In genomic region chr1:154607748-154608521, GRCh38 we compare ENCODE assay signal across 1 cellular context.
A peak's percentile ranks its signal among the peaks of the same experiment; 100 is the strongest.
TF ChIP-seq lines count a peak whose summit lies in the region.

ADAR (minus strand) TSS chr1:154608186; CDS start chr1:154608006, 180 bp downstream.

TF ChIP-seq in HepG2, 621 proteins besides CTCF, POLR2A, EP300 and RAD21 (continued from another document and continues in another):
- TF ChIP-seq CENPT (CRISPR knock-in tag; IDR thresholded peaks at IDR 0.05; ENCODE audit: low read depth) (no peak), ZNF720 (CRISPR knock-in tag; IDR thresholded peaks at IDR 0.05) (no peak), ZNF597 (CRISPR knock-in tag; IDR thresholded peaks at IDR 0.05) (no peak), ZGPAT (CRISPR knock-in tag; IDR thresholded peaks at IDR 0.05) (peak; percentile 6; the same call in 1 of the 2 replicates), NR2C2 (CRISPR knock-in tag; IDR thresholded peaks at IDR 0.05; ENCODE audit: borderline replicate concordance) (peak; percentile 67; the same call in 1 of the 2 replicates), POGZ (CRISPR knock-in tag; IDR thresholded peaks at IDR 0.05) (no peak), LCORL (IDR thresholded peaks at IDR 0.05) (no peak; the same call in 1 of the 2 replicates), LCORL (CRISPR knock-in tag; IDR thresholded peaks at IDR 0.05) (no peak; the same call in 1 of the 2 replicates), ZMYM2 (CRISPR knock-in tag; IDR thresholded peaks at IDR 0.05) (no peak), KLF12 (CRISPR knock-in tag; IDR thresholded peaks at IDR 0.05; ENCODE audit: borderline replicate concordance) (no peak), ZNF207 (IDR thresholded peaks at IDR 0.05; ENCODE audit: borderline replicate concordance) (no peak), MXD3 (CRISPR knock-in tag; IDR thresholded peaks at IDR 0.05) (no peak), CCAR2 (optimal IDR thresholded peaks at IDR 0.05; ENCODE audit: low read depth, low read length) (no peak), ZNF362 (CRISPR knock-in tag; IDR thresholded peaks at IDR 0.05; ENCODE audit: borderline replicate concordance) (peak; percentile 99), ZNF574 (CRISPR knock-in tag; IDR thresholded peaks at IDR 0.05) (peak; percentile 59), ZFP37 (CRISPR knock-in tag; IDR thresholded peaks at IDR 0.05; ENCODE audit: borderline replicate concordance) (no peak), FOSL1 (CRISPR knock-in tag; IDR thresholded peaks at IDR 0.05; ENCODE audit: borderline replicate concordance) (no peak), ADNP (CRISPR knock-in tag; IDR thresholded peaks at IDR 0.05) (no peak), ZNF713 (CRISPR knock-in tag; IDR thresholded peaks at IDR 0.05) (no peak), HNRNPUL1 (IDR thresholded peaks at IDR 0.05; ENCODE audit: low read depth, low read length) (no peak), BCL3 (CRISPR knock-in tag; IDR thresholded peaks at IDR 0.05) (no peak), ZNF333 (CRISPR knock-in tag; IDR thresholded peaks at IDR 0.05; ENCODE audit: borderline replicate concordance) (no peak; the same call in 1 of the 2 replicates), ZBTB34 (CRISPR knock-in tag; IDR thresholded peaks at IDR 0.05) (no peak), AHDC1 (CRISPR knock-in tag; IDR thresholded peaks at IDR 0.05; ENCODE audit: borderline replicate concordance) (no peak), ZNF772 (CRISPR knock-in tag; IDR thresholded peaks at IDR 0.05) (no peak), FOXO4 (CRISPR knock-in tag; conservative IDR thresholded peaks at IDR 0.05) (no peak), TSC22D2 (CRISPR knock-in tag; IDR thresholded peaks at IDR 0.05; ENCODE audit: borderline replicate concordance) (no peak), ZUFSP (CRISPR knock-in tag; IDR thresholded peaks at IDR 0.05; ENCODE audit: borderline replicate concordance) (no peak), SRSF1 (optimal IDR thresholded peaks at IDR 0.05; ENCODE audit: low read depth, low read length) (no peak), BRF2 (CRISPR knock-in tag; IDR thresholded peaks at IDR 0.05) (no peak), ZNF329 (CRISPR knock-in tag; IDR thresholded peaks at IDR 0.05; ENCODE audit: low read depth) (no peak), ZBTB4 (CRISPR knock-in tag; IDR thresholded peaks at IDR 0.05; ENCODE audit: borderline replicate concordance) (no peak)
